37 cellular contexts compared by ENCODE assay signal in the genomic region with DNA sequence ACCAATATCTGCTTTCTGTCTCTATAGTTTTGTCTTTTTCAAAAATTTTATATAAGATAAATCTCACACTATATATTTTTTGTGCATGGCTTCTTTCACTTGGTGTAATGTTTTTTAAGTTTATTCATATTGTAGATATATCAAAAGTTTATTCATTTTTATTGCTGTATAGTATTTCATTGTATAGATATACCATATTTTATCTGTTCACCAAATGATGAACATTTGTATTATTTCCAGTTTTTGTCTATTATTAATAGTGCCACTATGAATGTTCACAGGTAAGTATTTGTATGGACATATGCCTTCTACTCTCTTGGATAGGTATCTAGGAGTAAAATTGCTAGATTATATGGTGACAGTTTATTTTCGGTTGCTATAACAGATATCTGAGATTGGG.
"Had no signal": no experiment of that assay in that cellular context is flagged by ENCODE, and none has a peak within 500 bp of the region (broad histone marks: within the 10 kb centered on the region; RNA-seq: fewer than 3 reads in every experiment).

No MANE protein-coding gene starts in this region.

- H3K27ac Mint-ChIP-seq: activated B cell treated with CpG ODN at 0.5 μM for 24 hours; activated CD4-positive, alpha-beta memory T cell treated with anti-CD3 and anti-CD28 coated beads, Interleukin-2, amount 10 ng/mL, durations not matched to agents 7 days and 5 days; activated CD4-positive, alpha-beta T cell treated with anti-CD3 and anti-CD28 coated beads, Interleukin-2, amount 10 ng/mL, durations not matched to agents 24 days and 14 days; activated CD8-positive, alpha-beta memory T cell treated with anti-CD3 and anti-CD28 coated beads, Interleukin-2, amount 10 ng/mL, durations not matched to agents 7 days and 5 days; activated CD8-positive, alpha-beta T cell treated with anti-CD3 and anti-CD28 coated beads, Interleukin-2, amount 10 ng/mL, durations not matched to agents 7 days and 5 days; activated naive CD4-positive, alpha-beta T cell treated with anti-CD3 and anti-CD28 coated beads for 36 hours; activated naive CD4-positive, alpha-beta T cell treated with anti-CD3 and anti-CD28 coated beads, Interleukin-2, amount 50 U/mL, for 72 hours; activated naive CD8-positive, alpha-beta T cell treated with anti-CD3 and anti-CD28 coated beads for 36 hours; activated T-cell treated with anti-CD3 and anti-CD28 coated beads, Interleukin-2, amount 50 U/mL, for 72 hours; activated T-helper 1 cell treated with anti-CD3 and anti-CD28 coated beads, Interleukin-12 subunit alpha, Interleukin-12 subunit beta, Interleukin-2, Interleukin-4 antibody, amounts not matched to agents 30 ng/mL and 10 ng/mL and 1 ng/mL, durations not matched to agents 14 hours and 24 hours and 36 hours; activated T-helper 17 cell treated with anti-CD3 and anti-CD28 coated beads, Interleukin-2, amount 50 U/mL, for 72 hours; T-helper 1 cell treated with Interleukin-12 subunit alpha and Interleukin-12 subunit beta and Interleukin-4 antibody, amounts not matched to agents 30 μg/mL and 1 μg/mL, for 36 hours; T-helper 2 cell treated with Interferon-gamma antibody and Interleukin-4, amounts not matched to agents 5 μg/mL and 100 μg/mL, for 36 hours had no signal

- H3K27me3 ChIP-seq: adrenal gland, body of pancreas, brain microvascular endothelial cell, breast epithelium had no signal

- FAIRE-seq: astrocyte, TTC549 had no signal

- H3K36me3 Mint-ChIP-seq: activated naive CD4-positive, alpha-beta T cell treated with anti-CD3 and anti-CD28 coated beads, Interleukin-2, amount 50 U/mL, for 72 hours had no signal

- H3K36me3 ChIP-seq: adrenal gland, brain microvascular endothelial cell, breast epithelium had no signal

- H3K27me3 Mint-ChIP-seq: activated B cell treated with CpG ODN at 0.5 μM for 24 hours; activated CD4-positive, alpha-beta memory T cell treated with anti-CD3 and anti-CD28 coated beads, Interleukin-2, amount 10 ng/mL, durations not matched to agents 7 days and 5 days; activated CD8-positive, alpha-beta memory T cell treated with anti-CD3 and anti-CD28 coated beads, Interleukin-2, amount 10 ng/mL, durations not matched to agents 7 days and 5 days; activated naive CD8-positive, alpha-beta T cell treated with anti-CD3 and anti-CD28 coated beads for 36 hours had no signal

- H3K4me3 Mint-ChIP-seq: activated B cell treated with CpG ODN at 0.5 μM for 24 hours; activated CD4-positive, alpha-beta memory T cell treated with anti-CD3 and anti-CD28 coated beads, Interleukin-2, amount 10 ng/mL, durations not matched to agents 7 days and 5 days; activated CD4-positive, alpha-beta T cell treated with anti-CD3 and anti-CD28 coated beads, Interleukin-2, amount 10 ng/mL, durations not matched to agents 24 days and 14 days; activated CD8-positive, alpha-beta memory T cell treated with anti-CD3 and anti-CD28 coated beads, Interleukin-2, amount 10 ng/mL, durations not matched to agents 7 days and 5 days; activated CD8-positive, alpha-beta T cell treated with anti-CD3 and anti-CD28 coated beads, Interleukin-2, amount 10 ng/mL, durations not matched to agents 7 days and 5 days; activated naive CD4-positive, alpha-beta T cell treated with anti-CD3 and anti-CD28 coated beads for 36 hours; activated naive CD8-positive, alpha-beta T cell treated with anti-CD3 and anti-CD28 coated beads for 36 hours; activated T-cell treated with anti-CD3 and anti-CD28 coated beads, Interleukin-2, amount 50 U/mL, for 4 hours; activated T-cell treated with anti-CD3 and anti-CD28 coated beads, Interleukin-2, amount 50 U/mL, for 72 hours; activated T-helper 1 cell treated with anti-CD3 and anti-CD28 coated beads, Interleukin-12 subunit alpha, Interleukin-12 subunit beta, Interleukin-2, Interleukin-4 antibody, amounts not matched to agents 30 ng/mL and 10 ng/mL and 1 ng/mL, durations not matched to agents 14 hours and 24 hours and 36 hours; activated T-helper 17 cell treated with anti-CD3 and anti-CD28 coated beads, Interleukin-2, amount 50 U/mL, for 72 hours; T-helper 1 cell treated with Interleukin-12 subunit alpha and Interleukin-12 subunit beta and Interleukin-4 antibody, amounts not matched to agents 30 μg/mL and 1 μg/mL, for 36 hours; T-helper 2 cell treated with Interferon-gamma antibody and Interleukin-4, amounts not matched to agents 5 μg/mL and 100 μg/mL, for 36 hours had no signal

- H3K9me3 ChIP-seq: adrenal gland, body of pancreas, breast epithelium had no signal

- H3K9me3 Mint-ChIP-seq: activated CD4-positive, alpha-beta T cell treated with anti-CD3 and anti-CD28 coated beads, Interleukin-2, amount 10 ng/mL, durations not matched to agents 24 days and 14 days; T-helper 1 cell treated with Interleukin-12 subunit alpha and Interleukin-12 subunit beta and Interleukin-4 antibody, amounts not matched to agents 30 μg/mL and 1 μg/mL, for 36 hours had no signal

- DNase-seq: activated B cell treated with CpG ODN at 0.5 μM for 24 hours; activated CD4-positive, alpha-beta memory T cell treated with anti-CD3 and anti-CD28 coated beads, Interleukin-2, amount 10 ng/mL, durations not matched to agents 7 days and 5 days; activated CD4-positive, alpha-beta T cell treated with anti-CD3 and anti-CD28 coated beads for 4 hours; activated CD4-positive, alpha-beta T cell treated with anti-CD3 and anti-CD28 coated beads, Interleukin-2, amount 10 ng/mL, durations not matched to agents 24 days and 14 days; activated CD4-positive, alpha-beta T cell treated with anti-CD3 and anti-CD28 coated beads, Interleukin-2, amount 50 U/mL, for 48 hours; activated CD4-positive, CD25-positive, alpha-beta regulatory T cell treated with anti-CD3 and anti-CD28 coated beads, Interleukin-2, amount 50 U/mL, for 72 hours; activated CD8-positive, alpha-beta memory T cell treated with anti-CD3 and anti-CD28 coated beads for 24 hours; activated CD8-positive, alpha-beta memory T cell treated with anti-CD3 and anti-CD28 coated beads, Interleukin-2, amount 10 ng/mL, durations not matched to agents 7 days and 5 days; activated CD8-positive, alpha-beta T cell treated with anti-CD3 and anti-CD28 coated beads, Interleukin-2, amount 10 ng/mL, durations not matched to agents 7 days and 5 days; activated effector memory CD4-positive, alpha-beta T cell treated with anti-CD3 and anti-CD28 coated beads, Interleukin-2, amount 50 U/mL, for 16 hours; activated gamma-delta T cell treated with Interleukin-2 at 50 U/mL for 16 hours; activated naive CD4-positive, alpha-beta T cell; activated naive CD4-positive, alpha-beta T cell treated with anti-CD3 and anti-CD28 coated beads for 36 hours; activated naive CD4-positive, alpha-beta T cell treated with anti-CD3 and anti-CD28 coated beads, Interleukin-2, amount 50 U/mL, for 16 hours; activated naive CD8-positive, alpha-beta T cell treated with anti-CD3 and anti-CD28 coated beads for 36 hours; activated T-cell treated with anti-CD3 and anti-CD28 coated beads for 4 hours; activated T-cell treated with anti-CD3 and anti-CD28 coated beads, Interleukin-2, amount 50 U/mL, for 1 hour; activated T-cell treated with anti-CD3 and anti-CD28 coated beads, Interleukin-2, amount 50 U/mL, for 4 hours; activated T-cell treated with anti-CD3 and anti-CD28 coated beads, Interleukin-2, amount 50 U/mL, for 72 hours; adrenal gland; amniotic stem cell; aorta; body of pancreas; brain microvascular endothelial cell; central memory CD4-positive, alpha-beta T cell; T-helper 1 cell; T-helper 2 cell; T-helper 9 cell had no signal

- ATAC-seq: activated CD8-positive, alpha-beta memory T cell treated with anti-CD3 and anti-CD28 coated beads, Interleukin-2, amount 10 ng/mL, durations not matched to agents 7 days and 5 days; activated CD8-positive, alpha-beta T cell treated with anti-CD3 and anti-CD28 coated beads, Interleukin-2, amount 10 ng/mL, durations not matched to agents 7 days and 5 days; activated naive CD4-positive, alpha-beta T cell treated with anti-CD3 and anti-CD28 coated beads, Interleukin-2, amount 50 U/mL, for 72 hours; activated T-cell treated with anti-CD3 and anti-CD28 coated beads, Interleukin-2, amount 50 U/mL, for 4 hours; activated T-cell treated with anti-CD3 and anti-CD28 coated beads, Interleukin-2, amount 50 U/mL, for 72 hours; activated T-helper 17 cell treated with anti-CD3 and anti-CD28 coated beads, Interleukin-2, amount 50 U/mL, for 72 hours; body of pancreas had no signal

- H3K4me1 Mint-ChIP-seq: activated B cell treated with CpG ODN at 0.5 μM for 24 hours; activated CD4-positive, alpha-beta memory T cell treated with anti-CD3 and anti-CD28 coated beads, Interleukin-2, amount 10 ng/mL, durations not matched to agents 7 days and 5 days; activated CD4-positive, alpha-beta T cell treated with anti-CD3 and anti-CD28 coated beads, Interleukin-2, amount 10 ng/mL, durations not matched to agents 24 days and 14 days; activated CD8-positive, alpha-beta memory T cell treated with anti-CD3 and anti-CD28 coated beads, Interleukin-2, amount 10 ng/mL, durations not matched to agents 7 days and 5 days; activated naive CD8-positive, alpha-beta T cell treated with anti-CD3 and anti-CD28 coated beads for 36 hours; activated T-helper 17 cell treated with anti-CD3 and anti-CD28 coated beads, Interleukin-2, amount 50 U/mL, for 72 hours had no signal

- H3K4me1 ChIP-seq: adrenal gland, breast epithelium had no signal

- H3K4me3 ChIP-seq: adrenal gland, body of pancreas, breast epithelium had no signal

- H3K27ac ChIP-seq: adrenal gland, body of pancreas, brain microvascular endothelial cell, breast epithelium, VCaP had no signal
